Comparison of ENCODE assay signal across 1 cellular context in the genomic region with DNA sequence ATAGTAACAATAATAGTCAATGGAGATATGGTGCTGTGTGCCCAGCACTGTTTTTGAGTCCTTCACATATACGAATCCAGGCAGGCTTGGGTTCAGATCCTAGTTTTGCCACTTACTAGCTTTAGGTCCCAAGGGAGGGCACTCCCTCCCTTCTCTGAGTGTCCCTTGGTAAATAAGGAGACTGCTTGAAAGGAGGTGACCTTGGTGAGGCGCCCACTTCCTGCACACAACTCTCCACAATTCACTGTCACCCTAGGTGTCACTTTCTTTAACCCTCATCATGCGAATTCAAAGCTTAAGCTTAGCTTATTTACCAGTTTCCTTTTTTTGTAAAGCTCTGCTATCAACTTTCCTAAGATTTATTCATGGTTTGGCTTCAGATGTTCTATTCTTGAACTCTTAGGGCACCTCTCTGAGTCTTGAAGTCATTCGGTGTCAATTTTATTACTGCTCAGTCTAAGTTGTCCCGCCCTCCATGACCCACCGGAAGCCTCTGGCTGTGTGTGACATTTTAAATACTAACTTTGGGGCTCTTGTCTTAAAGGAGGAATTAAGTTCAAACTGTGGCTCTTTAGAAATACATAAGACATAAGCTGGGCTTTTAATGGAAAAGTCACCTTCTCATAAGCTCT.
TF ChIP-seq lines count a peak whose summit lies in the region.

No MANE protein-coding gene starts in this region.

TF ChIP-seq in liver, 16 proteins besides CTCF, POLR2A, EP300 and RAD21 (continued from another document):
- TF ChIP-seq, protein P1, sequence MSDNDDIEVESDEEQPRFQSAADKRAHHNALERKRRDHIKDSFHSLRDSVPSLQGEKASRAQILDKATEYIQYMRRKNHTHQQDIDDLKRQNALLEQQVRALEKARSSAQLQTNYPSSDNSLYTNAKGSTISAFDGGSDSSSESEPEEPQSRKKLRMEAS (IDR thresholded peaks at IDR 0.05), result no peak
- TF ChIP-seq RXRA (IDR thresholded peaks at IDR 0.05), result no peak
- no peak for TF ChIP-seq YY1 (IDR thresholded peaks at IDR 0.05)
- TF ChIP-seq TAF1 (conservative IDR thresholded peaks at IDR 0.05), result no peak
- TF ChIP-seq HNF4A (conservative IDR thresholded peaks at IDR 0.05), result no peak
- no peak for TF ChIP-seq GABPA (IDR thresholded peaks at IDR 0.05 in 1 of 2, conservative IDR thresholded peaks at IDR 0.05 in 1 of 2)
- TF ChIP-seq, protein P2, sequence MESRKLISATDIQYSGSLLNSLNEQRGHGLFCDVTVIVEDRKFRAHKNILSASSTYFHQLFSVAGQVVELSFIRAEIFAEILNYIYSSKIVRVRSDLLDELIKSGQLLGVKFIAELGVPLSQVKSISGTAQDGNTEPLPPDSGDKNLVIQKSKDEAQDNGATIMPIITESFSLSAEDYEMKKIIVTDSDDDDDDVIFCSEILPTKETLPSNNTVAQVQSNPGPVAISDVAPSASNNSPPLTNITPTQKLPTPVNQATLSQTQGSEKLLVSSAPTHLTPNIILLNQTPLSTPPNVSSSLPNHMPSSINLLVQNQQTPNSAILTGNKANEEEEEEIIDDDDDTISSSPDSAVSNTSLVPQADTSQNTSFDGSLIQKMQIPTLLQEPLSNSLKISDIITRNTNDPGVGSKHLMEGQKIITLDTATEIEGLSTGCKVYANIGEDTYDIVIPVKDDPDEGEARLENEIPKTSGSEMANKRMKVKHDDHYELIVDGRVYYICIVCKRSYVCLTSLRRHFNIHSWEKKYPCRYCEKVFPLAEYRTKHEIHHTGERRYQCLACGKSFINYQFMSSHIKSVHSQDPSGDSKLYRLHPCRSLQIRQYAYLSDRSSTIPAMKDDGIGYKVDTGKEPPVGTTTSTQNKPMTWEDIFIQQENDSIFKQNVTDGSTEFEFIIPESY (IDR thresholded peaks at IDR 0.05), result no peak
- TF ChIP-seq EGR1 (IDR thresholded peaks at IDR 0.05; ENCODE audit: low read depth in 2 of 2), result no peak
- TF ChIP-seq SP1 (IDR thresholded peaks at IDR 0.05), result no peak
